ENCODE assay signal across 8 cellular contexts in genomic region chr20:36049408-36049807, GRCh38.
A peak's percentile ranks its signal among the peaks of the same experiment; 100 is the strongest.
DNase-seq lines count a peak whose midpoint lies in the region; ATAC-seq, FAIRE-seq and TF ChIP-seq lines count a peak whose summit lies in the region.
"Not testable (repeated sequence)": the region's sequence is repeated elsewhere in the genome, so short reads cannot be mapped to it uniquely, and the experiment has no call there.

No MANE protein-coding gene starts in this region.

- not testable (repeated sequence) for H3K4ac ChIP-seq in H1 (replicated peaks; ENCODE audit: insufficient read length, low read depth, low read length)

- H3K4me1 ChIP-seq in H1 (replicated peaks in 1 of 4; ENCODE audit: control insufficient read depth in 3 of 4, insufficient read depth in 4 of 4, low read length in 3 of 4) = peaks cover 4 to 10% (median 6%) of the 10 kb centered on the region in 4 experiments; a peak in 6 of 7 replicates
- H3K4me1 ChIP-seq in iPS-20b (ENCODE audit: insufficient read depth, low read length) = not testable (repeated sequence)

- WGBS in H1 (ENCODE audit: extremely low coverage in 1 of 2, insufficient coverage in 1 of 2, insufficient read length in 1 of 2, insufficient replicate concordance in 2 of 2, low coverage in 1 of 2, low lambda C conversion rate in 2 of 2, missing lambda C conversion rate in 1 of 2), 2 experiments = 28% methylated on average over 2 of the region's 2 CpGs; no CpG with 5 or more reads in 1 of the 2 experiments

- H4K91ac ChIP-seq in H1 (replicated peaks; ENCODE audit: insufficient read length, low read length) = not testable (repeated sequence)

- not testable (repeated sequence) for H3K27ac ChIP-seq in HL-60 (replicated peaks); SK-N-MC; H1 (ENCODE audit: low read depth, low read length); iPS-20b (ENCODE audit: low read length)

- ATAC-seq in stimulated activated naive CD8-positive, alpha-beta T cell treated with anti-CD3 and anti-CD28 coated beads, Interleukin-15, amount 100 ng/mL, for 72 hours = not testable (repeated sequence)

- TF ChIP-seq CTCF in BJ (IDR thresholded peaks at IDR 0.05; ENCODE audit: insufficient read depth, low read depth, low read length); HL-60 (IDR thresholded peaks at IDR 0.05; ENCODE audit: insufficient read depth, low read length); H1 (IDR thresholded peaks at IDR 0.05; ENCODE audit: control extremely low read depth in 1 of 3, insufficient read depth in 1 of 3, low read depth in 1 of 3, low read length in 3 of 3); neural crest cell (conservative IDR thresholded peaks at IDR 0.05): not testable (repeated sequence)

- not testable (repeated sequence) for H2BK120ac ChIP-seq in H1 (replicated peaks; ENCODE audit: low read depth, low read length)

- not testable (repeated sequence) for H3K23ac ChIP-seq in H1 (ENCODE audit: insufficient read length)

- H3K14ac ChIP-seq in H1 (ENCODE audit: insufficient read length) = not testable (repeated sequence)

- not testable (repeated sequence) for H3K23me2 ChIP-seq in H1 (ENCODE audit: low read depth, low read length)

- not testable (repeated sequence) for TF ChIP-seq POLR2A in H1 (IDR thresholded peaks at IDR 0.05; ENCODE audit: control extremely low read depth in 1 of 2, low read depth in 2 of 2, low read length in 2 of 2)

- TF ChIP-seq EP300 in H1 (IDR thresholded peaks at IDR 0.05; ENCODE audit: borderline replicate concordance in 1 of 2, low read depth in 2 of 2, low read length in 2 of 2) = not testable (repeated sequence)

- not testable (repeated sequence) for H2BK20ac ChIP-seq in H1 (ENCODE audit: low read length)

- peak overlapping the region; percentile 46 for H3K4me3 ChIP-seq in BJ (ENCODE audit: low read depth, low read length)
- peak overlapping the region; percentile 48 for H3K4me3 ChIP-seq in HL-60 (replicated peaks; ENCODE audit: insufficient read depth, low read length)
- H3K4me3 ChIP-seq in SK-N-MC = peak overlapping the region; percentile 94
- peak overlapping the region; percentile 39 to 98 (median 44); a peak in 4 of 8 replicates for H3K4me3 ChIP-seq in H1 (ENCODE audit: extremely low read depth in 1 of 4, insufficient read depth in 2 of 4, low read depth in 3 of 4, low read length in 4 of 4)
- peak overlapping the region; percentile 71 for H3K4me3 ChIP-seq in iPS-20b (ENCODE audit: low read length)

- peak overlapping the region; percentile 46 to 57 for H3K4me2 ChIP-seq in H1 (ENCODE audit: insufficient read depth in 1 of 2, low read depth in 2 of 2, low read length in 2 of 2)

- H2BK5ac ChIP-seq in H1 (ENCODE audit: low read depth, low read length) = not testable (repeated sequence)

- peaks cover 42% of the 10 kb centered on the region for H3K4me1 Mint-ChIP-seq in activated naive CD8-positive, alpha-beta T cell (ENCODE audit: low read depth)
- peaks cover 47% of the 10 kb centered on the region for H3K4me1 Mint-ChIP-seq in neural crest cell
- H3K4me1 Mint-ChIP-seq in stimulated activated naive CD8-positive, alpha-beta T cell treated with anti-CD3 and anti-CD28 coated beads, Interleukin-15, amount 100 ng/mL, for 72 hours = peaks cover 54% of the 10 kb centered on the region

- not testable (repeated sequence) for H2BK12ac ChIP-seq in H1 (ENCODE audit: low read depth, low read length)

- not testable (repeated sequence) for H2AFZ ChIP-seq in H1 (ENCODE audit: low read length)

- H3K27me3 Mint-ChIP-seq in activated naive CD8-positive, alpha-beta T cell; neural crest cell (ENCODE audit: low read depth); stimulated activated naive CD8-positive, alpha-beta T cell treated with anti-CD3 and anti-CD28 coated beads, Interleukin-15, amount 100 ng/mL, for 72 hours: not testable (repeated sequence)

- not testable (repeated sequence) for H4K8ac ChIP-seq in H1 (ENCODE audit: extremely low read depth, insufficient read depth, low read length)

- peaks cover 6 to 10% of the 10 kb centered on the region in 2 experiments for H4K20me1 ChIP-seq in H1 (replicated peaks in 1 of 2; ENCODE audit: control insufficient read depth in 1 of 2, insufficient read depth in 2 of 2, low read length in 2 of 2)

- H3K27me3 ChIP-seq in BJ (ENCODE audit: control insufficient read depth, insufficient read depth, low read length); HL-60 (ENCODE audit: insufficient read depth, poor library complexity, severe bottlenecking); H1 (replicated peaks in 1 of 4; ENCODE audit: control insufficient read depth in 3 of 4, extremely low read depth in 1 of 4, insufficient read depth in 3 of 4, low read length in 3 of 4); iPS-20b (ENCODE audit: insufficient read depth, low read length): not testable (repeated sequence)

- peaks cover 13% of the 10 kb centered on the region for H3K36me3 Mint-ChIP-seq in activated naive CD8-positive, alpha-beta T cell
- not testable (repeated sequence) for H3K36me3 Mint-ChIP-seq in neural crest cell (ENCODE audit: low read depth)

- H3K9ac ChIP-seq in SK-N-MC (ENCODE audit: insufficient read length); H1 (replicated peaks in 1 of 4; ENCODE audit: extremely low read depth in 1 of 4, low read depth in 3 of 4, low read length in 3 of 4): not testable (repeated sequence)
- peak overlapping the region; percentile 96; the same call in 1 of the 2 replicates for H3K9ac ChIP-seq in iPS-20b (ENCODE audit: low read depth, low read length)

- H3K56ac ChIP-seq in H1 (replicated peaks; ENCODE audit: insufficient read length, low read depth, low read length) = not testable (repeated sequence)

- not testable (repeated sequence) for TF ChIP-seq RAD21 in H1 (IDR thresholded peaks at IDR 0.05 in 1 of 2, conservative IDR thresholded peaks at IDR 0.05 in 1 of 2; ENCODE audit: low read depth in 2 of 2, low read length in 2 of 2)

- H2BK15ac ChIP-seq in H1 (ENCODE audit: low read length) = not testable (repeated sequence)

- POLR2A ChIA-PET in BJ (lab: Charles Lee) = not testable (repeated sequence)
- POLR2A ChIA-PET in H1 (lab: Charles Lee; ENCODE audit: partially characterized antibody) = interaction anchor here (0.6 to 2.8 kb wide), 2 partner anchors 31 to 106 kb away, joined by 4 to 11 read pairs; no protein-coding TSS in a partner anchor

- not testable (repeated sequence) for H3K18ac ChIP-seq in H1 (ENCODE audit: extremely low read depth, low read length)

- H3K36me3 ChIP-seq in BJ (ENCODE audit: control insufficient read depth, insufficient read depth, low read length); SK-N-MC (ENCODE audit: insufficient read depth, low read length); H1 (ENCODE audit: control insufficient read depth in 2 of 4, insufficient read depth in 4 of 4, low read length in 3 of 4); iPS-20b (ENCODE audit: insufficient read depth, low read depth, low read length): not testable (repeated sequence)

- H3K27ac Mint-ChIP-seq in activated naive CD8-positive, alpha-beta T cell = peak overlapping the region; percentile 94
- H3K27ac Mint-ChIP-seq in neural crest cell (ENCODE audit: unreplicated experiment) = not testable (repeated sequence)
- peak overlapping the region; percentile 95 to 96 for H3K27ac Mint-ChIP-seq in stimulated activated naive CD8-positive, alpha-beta T cell treated with anti-CD3 and anti-CD28 coated beads, Interleukin-15, amount 100 ng/mL, for 72 hours

- peak overlapping the region; percentile 97 for H3K4me3 Mint-ChIP-seq in activated naive CD8-positive, alpha-beta T cell
- peak overlapping the region; percentile 98 for H3K4me3 Mint-ChIP-seq in neural crest cell
- peak overlapping the region; percentile 83 to 90 for H3K4me3 Mint-ChIP-seq in stimulated activated naive CD8-positive, alpha-beta T cell treated with anti-CD3 and anti-CD28 coated beads, Interleukin-15, amount 100 ng/mL, for 72 hours

- not testable (repeated sequence) for H2AK5ac ChIP-seq in H1 (ENCODE audit: low read depth, low read length)

- DNase-seq in BJ (ENCODE audit: low read depth); HL-60 (ENCODE audit: low read depth in 1 of 2, low spot score in 1 of 2); SK-N-MC (ENCODE audit: low read depth, low spot score); H1 (ENCODE audit: low read depth in 1 of 2, low spot score in 2 of 2); neural crest cell (ENCODE audit: low read depth, low spot score); stimulated activated naive CD8-positive, alpha-beta T cell treated with anti-CD3 and anti-CD28 coated beads, Interleukin-15, amount 100 ng/mL, for 72 hours: not testable (repeated sequence)

- H3K9me3 ChIP-seq in SK-N-MC (ENCODE audit: low read depth, low read length); H1 (ENCODE audit: insufficient read depth in 2 of 2, low read depth in 1 of 2, low read length in 1 of 2); iPS-20b (ENCODE audit: insufficient read depth, low read depth, low read length): not testable (repeated sequence)

- not testable (repeated sequence) for H4K5ac ChIP-seq in H1 (ENCODE audit: insufficient read length, low read depth, low read length)

- not testable (repeated sequence) for FAIRE-seq in H1 (lab: Jason Lieb, UNC)

- H3K9me3 Mint-ChIP-seq in activated naive CD8-positive, alpha-beta T cell (ENCODE audit: low read depth); neural crest cell; stimulated activated naive CD8-positive, alpha-beta T cell treated with anti-CD3 and anti-CD28 coated beads, Interleukin-15, amount 100 ng/mL, for 72 hours: not testable (repeated sequence)

- CTCF ChIA-PET in BJ (lab: Yijun Ruan, JAX) = interaction anchor here (0.6 kb wide), 1 partner anchor 55 kb away, joined by 4 read pairs; no protein-coding TSS in a partner anchor
- CTCF ChIA-PET in H1 (lab: Charles Lee; ENCODE audit: partially characterized antibody) = not testable (repeated sequence)

- peaks cover 0 to 55% of the 10 kb centered on the region in 2 experiments; a peak in 3 of 4 replicates for H3K79me2 ChIP-seq in H1 (ENCODE audit: control insufficient read depth in 1 of 2, insufficient read depth in 2 of 2, low read length in 2 of 2)

- not testable (repeated sequence) for H3K79me1 ChIP-seq in H1 (ENCODE audit: low read depth, low read length)

Comparison
In these comparisons a context has a peak if more than half of its experiments do, and no peak if none do; other contexts are left out.
1. H3K4me3 ChIP-seq: peak in every context shown above with its lines; median percentile 94 in SK-N-MC; 71 in iPS-20b; 48 in HL-60; 46 in BJ; 44 in H1.